21 cellular contexts compared by ENCODE assay signal in genomic region chr19:5137114-5137513, GRCh38.
"Had no signal": no experiment of that assay in that cellular context is flagged by ENCODE, and none has a peak within 500 bp of the region (broad histone marks: within the 10 kb centered on the region; RNA-seq: fewer than 3 reads in every experiment).

No MANE protein-coding gene starts in this region.

- H3K36me3 ChIP-seq: SJCRH30 had no signal

- H3K27ac ChIP-seq: brain microvascular endothelial cell, KMS-11, SJCRH30, VCaP had no signal

- H3K9ac ChIP-seq: KMS-11, SK-N-SH had no signal

- H3K4me3 ChIP-seq: SJCRH30 had no signal

- H3K27ac Mint-ChIP-seq: activated CD8-positive, alpha-beta T cell treated with anti-CD3 and anti-CD28 coated beads for 36 hours; activated naive CD8-positive, alpha-beta T cell had no signal

- H3K9me3 ChIP-seq: SJCRH30, SK-N-SH had no signal

- DNase-seq: activated CD4-positive, alpha-beta T cell treated with anti-CD3 and anti-CD28 coated beads for 4 hours; activated CD8-positive, alpha-beta memory T cell treated with anti-CD3 and anti-CD28 coated beads, Interleukin-2, amount 50 U/mL, for 4 hours; activated naive CD4-positive, alpha-beta T cell; brain microvascular endothelial cell; IMR-90; NCI-H1092; NCI-H1417 treated with DMSO at 0.1 percent for 48 hours; NCI-H2029 treated with DMSO at 0.1 percent for 48 hours; NCI-H345; OCI-M1; Right ventricle myocardium superior; RPMI8226; SJCRH30; T-helper 1 cell had no signal

- H3K4me3 Mint-ChIP-seq: activated CD8-positive, alpha-beta T cell treated with anti-CD3 and anti-CD28 coated beads for 36 hours; activated naive CD8-positive, alpha-beta T cell had no signal

- H3K27me3 Mint-ChIP-seq: activated CD8-positive, alpha-beta T cell treated with anti-CD3 and anti-CD28 coated beads for 36 hours; activated naive CD8-positive, alpha-beta T cell had no signal

- ATAC-seq: activated CD4-positive, CD25-positive, alpha-beta regulatory T cell treated with anti-CD3 and anti-CD28 coated beads, Interleukin-2, amount 50 U/mL, for 24 hours; activated CD8-positive, alpha-beta T cell treated with anti-CD3 and anti-CD28 coated beads for 36 hours; Panc1 had no signal

- H3K4me1 ChIP-seq: SJCRH30 had no signal
